ENCODE assay signal across 25 cellular contexts in the genomic region with DNA sequence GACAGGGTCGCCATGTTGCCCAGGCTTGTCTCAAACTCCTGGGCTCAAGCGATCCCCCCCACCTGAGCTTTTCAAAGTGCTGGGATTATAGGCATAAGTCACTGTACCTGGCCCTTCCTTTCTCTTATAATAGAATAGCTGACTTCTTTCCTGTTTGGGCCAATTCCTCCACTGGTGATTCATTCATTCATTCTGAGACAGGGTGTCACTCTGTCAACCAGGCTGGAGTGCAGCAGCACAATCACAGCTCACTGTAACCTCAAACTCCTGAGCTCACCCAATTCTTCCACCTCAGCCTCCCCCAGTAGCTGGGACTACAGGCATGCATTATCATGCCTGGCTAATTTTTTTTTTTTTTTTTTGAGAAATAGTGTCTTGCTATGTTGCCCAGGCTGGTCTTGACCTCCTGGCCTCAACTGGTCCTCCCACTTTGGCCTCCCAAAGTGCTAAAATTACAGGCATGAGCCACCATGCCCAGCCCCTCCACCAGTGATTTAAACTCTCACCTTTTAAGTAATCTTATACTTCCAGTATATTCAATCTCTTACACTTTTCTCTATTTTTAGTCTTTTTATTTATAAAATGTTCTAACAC.
"Had no signal": no experiment of that assay in that cellular context is flagged by ENCODE, and none has a peak within 500 bp of the region (broad histone marks: within the 10 kb centered on the region; RNA-seq: fewer than 3 reads in every experiment).

No MANE protein-coding gene starts in this region.

- H3K4me3 Mint-ChIP-seq: activated CD4-positive, alpha-beta memory T cell treated with anti-CD3 and anti-CD28 coated beads, Interleukin-2, amount 10 ng/mL, durations not matched to agents 7 days and 5 days; activated naive CD8-positive, alpha-beta T cell; activated T-helper 1 cell treated with anti-CD3 and anti-CD28 coated beads, Interleukin-12 subunit alpha, Interleukin-12 subunit beta, Interleukin-2, Interleukin-4 antibody, amounts not matched to agents 30 ng/mL and 10 ng/mL and 1 ng/mL, durations not matched to agents 14 hours and 24 hours and 36 hours; endodermal cell; naive thymus-derived CD8-positive, alpha-beta T cell; type B pancreatic cell had no signal

- H3K27ac Mint-ChIP-seq: activated CD4-positive, alpha-beta memory T cell treated with anti-CD3 and anti-CD28 coated beads, Interleukin-2, amount 10 ng/mL, durations not matched to agents 7 days and 5 days; activated naive CD8-positive, alpha-beta T cell; activated T-helper 1 cell treated with anti-CD3 and anti-CD28 coated beads, Interleukin-12 subunit alpha, Interleukin-12 subunit beta, Interleukin-2, Interleukin-4 antibody, amounts not matched to agents 30 ng/mL and 10 ng/mL and 1 ng/mL, durations not matched to agents 14 hours and 24 hours and 36 hours; endodermal cell; progenitor cell of endocrine pancreas; type B pancreatic cell had no signal

- FAIRE-seq: colon, frontal cortex had no signal

- H3K36me3 Mint-ChIP-seq: activated naive CD8-positive, alpha-beta T cell; naive thymus-derived CD8-positive, alpha-beta T cell; type B pancreatic cell had no signal

- ATAC-seq: left colon; naive thymus-derived CD8-positive, alpha-beta T cell had no signal

- H3K36me3 ChIP-seq: adrenal gland had no signal

- H3K9me3 ChIP-seq: adrenal gland, ascending aorta, thoracic aorta, vagina had no signal

- H3K4me3 ChIP-seq: adrenal gland, ascending aorta, thoracic aorta, vagina had no signal

- H3K27me3 ChIP-seq: adrenal gland, ascending aorta, brain microvascular endothelial cell, vagina had no signal

- H3K9me3 Mint-ChIP-seq: activated CD4-positive, alpha-beta memory T cell treated with anti-CD3 and anti-CD28 coated beads, Interleukin-2, amount 10 ng/mL, durations not matched to agents 7 days and 5 days; activated T-helper 1 cell treated with anti-CD3 and anti-CD28 coated beads, Interleukin-12 subunit alpha, Interleukin-12 subunit beta, Interleukin-2, Interleukin-4 antibody, amounts not matched to agents 30 ng/mL and 10 ng/mL and 1 ng/mL, durations not matched to agents 14 hours and 24 hours and 36 hours; endodermal cell; naive thymus-derived CD8-positive, alpha-beta T cell; type B pancreatic cell had no signal

- H3K27me3 Mint-ChIP-seq: activated naive CD8-positive, alpha-beta T cell; progenitor cell of endocrine pancreas; type B pancreatic cell had no signal

- H3K4me1 Mint-ChIP-seq: activated CD4-positive, alpha-beta memory T cell treated with anti-CD3 and anti-CD28 coated beads, Interleukin-2, amount 10 ng/mL, durations not matched to agents 7 days and 5 days had no signal

- H3K27ac ChIP-seq: brain microvascular endothelial cell, thoracic aorta, vagina had no signal

- DNase-seq: activated CD4-positive, alpha-beta memory T cell treated with anti-CD3 and anti-CD28 coated beads, Interleukin-2, amount 10 ng/mL, durations not matched to agents 7 days and 5 days; activated CD4-positive, alpha-beta T cell treated with anti-CD3 and anti-CD28 coated beads for 4 hours; activated CD4-positive, CD25-positive, alpha-beta regulatory T cell; activated gamma-delta T cell treated with Interleukin-2 at 50 U/mL for 16 hours; adrenal gland; brain microvascular endothelial cell; central memory CD4-positive, alpha-beta T cell; endodermal cell; hypothalamus; left colon; naive thymus-derived CD8-positive, alpha-beta T cell; retina; stimulated activated CD4-positive, alpha-beta T cell treated with anti-CD3 and anti-CD28 coated beads, Interleukin-2, amount 100 ng/mL, for 48 hours; stimulated activated CD8-positive, alpha-beta memory T cell treated with anti-CD3 and anti-CD28 coated beads, Interleukin-4, amount 100 ng/mL, for 48 hours; stimulated activated naive CD4-positive, alpha-beta T cell; T-helper 1 cell had no signal
